In genomic region chr13:110819203-110820014, GRCh38 we compare ENCODE assay signal across 8 cellular contexts.
A peak's percentile ranks its signal among the peaks of the same experiment; 100 is the strongest.
DNase-seq lines count a peak whose midpoint lies in the region; ATAC-seq and TF ChIP-seq lines count a peak whose summit lies in the region.

No MANE protein-coding gene starts in this region.

- peak; percentile 65 for DNase-seq in DMS79 (lab: John Stamatoyannopoulos, UW)
- peak; percentile 53 for DNase-seq in SK-N-DZ (ENCODE audit: low spot score)
- peak; percentile 78 for DNase-seq in activated naive CD4-positive, alpha-beta T cell treated with Interleukin-2 at 50 U/mL for 16 hours
- DNase-seq in glomerular visceral epithelial cell (ENCODE audit: extremely low spot score) = peak; percentile 67
- DNase-seq in trophoblast cell = peak; percentile 76 to 91
- DNase-seq in type B pancreatic cell (ENCODE audit: extremely low spot score, unreplicated experiment) = no peak

- H3K27ac Mint-ChIP-seq in type B pancreatic cell = no peak overlapping the region

- H2BK12ac ChIP-seq in trophoblast cell (ENCODE audit: low read length) = no peak overlapping the region

- H3K4me1 Mint-ChIP-seq in type B pancreatic cell (ENCODE audit: unreplicated experiment) = peaks cover 15% of the 10 kb centered on the region

- no peak overlapping the region for H4K12ac ChIP-seq in trophoblast cell (ENCODE audit: low read depth, low read length)

- H3K27me3 Mint-ChIP-seq in type B pancreatic cell = peaks cover 4% of the 10 kb centered on the region

- H3K4me3 ChIP-seq in HUES64 (ENCODE audit: low read length) (peak overlapping the region; percentile 18; the same call in 1 of the 2 replicates), trophoblast cell (ENCODE audit: low read depth, low read length) (no peak overlapping the region)

- H3K9me3 ChIP-seq in HUES64 (ENCODE audit: insufficient read depth, low read depth, low read length) (no peaks in the 10 kb centered on the region), trophoblast cell (ENCODE audit: insufficient read depth, low read depth, low read length) (no peaks in the 10 kb centered on the region)

- H3K79me2 ChIP-seq in trophoblast cell (ENCODE audit: control insufficient read depth, insufficient read depth, low read length, poor library complexity) = no peaks in the 10 kb centered on the region

- no peaks in the 10 kb centered on the region for H3K36me3 Mint-ChIP-seq in type B pancreatic cell

- H4K8ac ChIP-seq in trophoblast cell (ENCODE audit: low read depth, low read length) = no peak overlapping the region

- H3K27ac ChIP-seq in HUES64 (ENCODE audit: low read depth, low read length) = no peak overlapping the region
- no peak overlapping the region for H3K27ac ChIP-seq in trophoblast cell (ENCODE audit: low read depth, low read length)

- H2BK120ac ChIP-seq in trophoblast cell (ENCODE audit: insufficient read depth, low read length, poor library complexity) = no peak overlapping the region

- no peak overlapping the region for H4K91ac ChIP-seq in trophoblast cell (ENCODE audit: low read depth, low read length)

- no peak overlapping the region for H3K9ac ChIP-seq in HUES64 (ENCODE audit: low read depth, low read length)
- H3K9ac ChIP-seq in trophoblast cell (ENCODE audit: low read length) = no peak overlapping the region

- H3K9me3 Mint-ChIP-seq in type B pancreatic cell = no peaks in the 10 kb centered on the region

- H3K18ac ChIP-seq in trophoblast cell (ENCODE audit: low read length) = no peak overlapping the region

- H3K27me3 ChIP-seq in HUES64 (ENCODE audit: insufficient read depth, low read length) = no peaks in the 10 kb centered on the region
- no peaks in the 10 kb centered on the region for H3K27me3 ChIP-seq in trophoblast cell (ENCODE audit: insufficient read depth, low read length)

- H3K14ac ChIP-seq in trophoblast cell (ENCODE audit: low read length) = no peak overlapping the region

- H2AK5ac ChIP-seq in trophoblast cell (ENCODE audit: low read length) = no peak overlapping the region

- H3K4me1 ChIP-seq in HUES64 (ENCODE audit: insufficient read depth, low read length) (no peaks in the 10 kb centered on the region), trophoblast cell (ENCODE audit: control insufficient read depth in 1 of 2, insufficient read depth in 2 of 2, low read length in 2 of 2) (no peaks in the 10 kb centered on the region)

- no peak overlapping the region for H3K23ac ChIP-seq in trophoblast cell (ENCODE audit: low read length)

- no peaks in the 10 kb centered on the region for H3K79me1 ChIP-seq in trophoblast cell (ENCODE audit: low read length)

- no peak overlapping the region for H2BK5ac ChIP-seq in trophoblast cell (ENCODE audit: low read depth, low read length, poor library complexity)

- peak; percentile 100 for TF ChIP-seq CTCF in type B pancreatic cell (conservative IDR thresholded peaks at IDR 0.05)

- H3K4ac ChIP-seq in trophoblast cell (ENCODE audit: low read depth, low read length) = no peak overlapping the region

- no peak overlapping the region for H3K4me3 Mint-ChIP-seq in type B pancreatic cell

- WGBS in HUES64 = 41% methylated on average over 16 of the region's 17 CpGs
- WGBS in trophoblast cell (ENCODE audit: extremely low coverage, insufficient coverage, insufficient read length) = no CpG with 5 or more reads among the region's 17 CpGs

- no peak overlapping the region for H3K4me2 ChIP-seq in trophoblast cell (ENCODE audit: low read length)

- peak; percentile 76 for ATAC-seq in GM21447 (IDR thresholded peaks at IDR 0.05; ENCODE audit: unreplicated experiment)

- H3K36me3 ChIP-seq in HUES64 (ENCODE audit: insufficient read depth, low read length) (no peaks in the 10 kb centered on the region), trophoblast cell (ENCODE audit: control insufficient read depth in 1 of 2, insufficient read depth in 2 of 2, low read length in 2 of 2) (no peaks in the 10 kb centered on the region)

- H2AFZ ChIP-seq in trophoblast cell (ENCODE audit: insufficient read depth, low read length, poor library complexity) = no peak overlapping the region
